Comparison of ENCODE assay signal across 35 cellular contexts in genomic region chr13:46267166-46267565, GRCh38. TPM values are rescaled to one million over a fixed set of nuclear protein-coding genes. Genes with fewer than 3 reads are reported as not detected.
"Had no signal": no experiment of that assay in that cellular context is flagged by ENCODE, and none has a peak within 500 bp of the region (broad histone marks: within the 10 kb centered on the region; RNA-seq: fewer than 3 reads in every experiment).

No MANE protein-coding gene starts in this region.

- H3K4me1 Mint-ChIP-seq: activated CD4-positive, alpha-beta T cell treated with anti-CD3 and anti-CD28 coated beads for 36 hours; activated CD4-positive, alpha-beta T cell treated with anti-CD3 and anti-CD28 coated beads, Interleukin-2, amount 10 ng/mL, durations not matched to agents 24 days and 14 days; activated CD8-positive, alpha-beta memory T cell treated with anti-CD3 and anti-CD28 coated beads, Interleukin-2, amount 10 ng/mL, durations not matched to agents 7 days and 5 days; activated naive CD4-positive, alpha-beta T cell treated with anti-CD3 and anti-CD28 coated beads, Interleukin-2, amount 50 U/mL, for 24 hours; activated naive CD8-positive, alpha-beta T cell treated with anti-CD3 and anti-CD28 coated beads for 36 hours; activated naive CD8-positive, alpha-beta T cell treated with anti-CD3 and anti-CD28 coated beads, Interleukin-2, amount 50 U/mL, for 24 hours had no signal

- H3K27me3 ChIP-seq: adrenal gland, body of pancreas, cardiac muscle cell, colonic mucosa, gastrocnemius medialis had no signal

- H3K27ac Mint-ChIP-seq: activated CD4-positive, alpha-beta memory T cell treated with anti-CD3 and anti-CD28 coated beads for 36 hours; activated CD4-positive, alpha-beta T cell treated with anti-CD3 and anti-CD28 coated beads for 36 hours; activated CD4-positive, alpha-beta T cell treated with anti-CD3 and anti-CD28 coated beads, Interleukin-2, amount 10 ng/mL, durations not matched to agents 24 days and 14 days; activated CD8-positive, alpha-beta memory T cell treated with anti-CD3 and anti-CD28 coated beads, Interleukin-2, amount 10 ng/mL, durations not matched to agents 7 days and 5 days; activated CD8-positive, alpha-beta T cell treated with anti-CD3 and anti-CD28 coated beads, Interleukin-2, amount 10 ng/mL, durations not matched to agents 7 days and 5 days; activated naive CD4-positive, alpha-beta T cell treated with anti-CD3 and anti-CD28 coated beads for 36 hours; activated naive CD4-positive, alpha-beta T cell treated with anti-CD3 and anti-CD28 coated beads, Interleukin-2, amount 50 U/mL, for 24 hours; activated naive CD8-positive, alpha-beta T cell treated with anti-CD3 and anti-CD28 coated beads for 36 hours; activated naive CD8-positive, alpha-beta T cell treated with anti-CD3 and anti-CD28 coated beads, Interleukin-2, amount 50 U/mL, for 24 hours; activated T-helper 1 cell treated with anti-CD3 and anti-CD28 coated beads, Interleukin-12 subunit alpha, Interleukin-12 subunit beta, Interleukin-2, Interleukin-4 antibody, amounts not matched to agents 30 ng/mL and 10 ng/mL and 1 ng/mL, durations not matched to agents 14 hours and 24 hours and 36 hours; activated T-helper 2 cell treated with anti-CD3 and anti-CD28 coated beads, Interferon-gamma antibody, Interleukin-2, Interleukin-4, amounts not matched to agents 10 μg/mL and 5 μg/mL and 100 μg/mL, durations not matched to agents 14 hours and 24 hours and 36 hours had no signal

- H3K4me3 ChIP-seq: adrenal gland, body of pancreas, cardiac muscle cell, colonic mucosa, esophagus muscularis mucosa, gastrocnemius medialis, heart left ventricle had no signal

- DNase-seq: activated CD4-positive, alpha-beta memory T cell treated with anti-CD3 and anti-CD28 coated beads for 36 hours; activated CD4-positive, alpha-beta T cell treated with anti-CD3 and anti-CD28 coated beads for 36 hours; activated CD4-positive, alpha-beta T cell treated with anti-CD3 and anti-CD28 coated beads, Interleukin-2, amount 10 ng/mL, durations not matched to agents 24 days and 14 days; activated CD4-positive, CD25-positive, alpha-beta regulatory T cell; activated CD4-positive, CD25-positive, alpha-beta regulatory T cell treated with anti-CD3 and anti-CD28 coated beads, Interleukin-2, amount 50 U/mL, for 72 hours; activated CD8-positive, alpha-beta memory T cell treated with anti-CD3 and anti-CD28 coated beads, Interleukin-2, amount 10 ng/mL, durations not matched to agents 7 days and 5 days; activated CD8-positive, alpha-beta memory T cell treated with anti-CD3 and anti-CD28 coated beads, Interleukin-2, amount 50 U/mL, for 4 hours; activated CD8-positive, alpha-beta T cell treated with anti-CD3 and anti-CD28 coated beads, Interleukin-2, amount 10 ng/mL, durations not matched to agents 7 days and 5 days; activated effector memory CD4-positive, alpha-beta T cell treated with anti-CD3 and anti-CD28 coated beads, Interleukin-2, amount 50 U/mL, for 16 hours; activated naive CD4-positive, alpha-beta T cell treated with anti-CD3 and anti-CD28 coated beads for 36 hours; activated naive CD8-positive, alpha-beta T cell treated with anti-CD3 and anti-CD28 coated beads for 36 hours; activated naive CD8-positive, alpha-beta T cell treated with anti-CD3 and anti-CD28 coated beads, Interleukin-2, amount 50 U/mL, for 24 hours; activated T-cell treated with anti-CD3 and anti-CD28 coated beads, Interleukin-2, amount 50 U/mL, for 1 hour; activated T-cell treated with anti-CD3 and anti-CD28 coated beads, Interleukin-2, amount 50 U/mL, for 48 hours; adrenal gland; amygdala; aorta; body of pancreas; central memory CD4-positive, alpha-beta T cell; cerebellar nuclear complex; colonic mucosa; effector CD8-positive, alpha-beta T cell; erythroblast; gastrocnemius medialis; glutamatergic neuron; heart left ventricle; T-helper 2 cell had no signal

- FAIRE-seq: endometrium, endothelial cell of umbilical vein had no signal

- ATAC-seq: activated CD4-positive, alpha-beta T cell treated with anti-CD3 and anti-CD28 coated beads for 36 hours; activated CD8-positive, alpha-beta memory T cell treated with anti-CD3 and anti-CD28 coated beads, Interleukin-2, amount 10 ng/mL, durations not matched to agents 7 days and 5 days; activated CD8-positive, alpha-beta T cell treated with anti-CD3 and anti-CD28 coated beads, Interleukin-2, amount 10 ng/mL, durations not matched to agents 7 days and 5 days; activated naive CD8-positive, alpha-beta T cell treated with anti-CD3 and anti-CD28 coated beads, Interleukin-2, amount 50 U/mL, for 24 hours; body of pancreas; foreskin keratinocyte; gastrocnemius medialis; heart left ventricle had no signal

- H3K9me3 Mint-ChIP-seq: activated CD4-positive, alpha-beta memory T cell treated with anti-CD3 and anti-CD28 coated beads for 36 hours; activated CD4-positive, alpha-beta T cell treated with anti-CD3 and anti-CD28 coated beads, Interleukin-2, amount 10 ng/mL, durations not matched to agents 24 days and 14 days; activated naive CD4-positive, alpha-beta T cell treated with anti-CD3 and anti-CD28 coated beads for 36 hours; activated naive CD4-positive, alpha-beta T cell treated with anti-CD3 and anti-CD28 coated beads, Interleukin-2, amount 50 U/mL, for 24 hours; activated naive CD8-positive, alpha-beta T cell treated with anti-CD3 and anti-CD28 coated beads for 36 hours; activated naive CD8-positive, alpha-beta T cell treated with anti-CD3 and anti-CD28 coated beads, Interleukin-2, amount 50 U/mL, for 24 hours; activated T-helper 1 cell treated with anti-CD3 and anti-CD28 coated beads, Interleukin-12 subunit alpha, Interleukin-12 subunit beta, Interleukin-2, Interleukin-4 antibody, amounts not matched to agents 30 ng/mL and 10 ng/mL and 1 ng/mL, durations not matched to agents 14 hours and 24 hours and 36 hours; activated T-helper 2 cell treated with anti-CD3 and anti-CD28 coated beads, Interferon-gamma antibody, Interleukin-2, Interleukin-4, amounts not matched to agents 10 μg/mL and 5 μg/mL and 100 μg/mL, durations not matched to agents 14 hours and 24 hours and 36 hours had no signal

- H3K36me3 Mint-ChIP-seq: activated CD4-positive, alpha-beta memory T cell treated with anti-CD3 and anti-CD28 coated beads for 36 hours; activated CD8-positive, alpha-beta memory T cell treated with anti-CD3 and anti-CD28 coated beads, Interleukin-2, amount 10 ng/mL, durations not matched to agents 7 days and 5 days; activated naive CD8-positive, alpha-beta T cell treated with anti-CD3 and anti-CD28 coated beads for 36 hours had no signal

- H3K4me3 Mint-ChIP-seq: activated CD4-positive, alpha-beta memory T cell treated with anti-CD3 and anti-CD28 coated beads for 36 hours; activated CD4-positive, alpha-beta T cell treated with anti-CD3 and anti-CD28 coated beads for 36 hours; activated CD4-positive, alpha-beta T cell treated with anti-CD3 and anti-CD28 coated beads, Interleukin-2, amount 10 ng/mL, durations not matched to agents 24 days and 14 days; activated CD8-positive, alpha-beta memory T cell treated with anti-CD3 and anti-CD28 coated beads, Interleukin-2, amount 10 ng/mL, durations not matched to agents 7 days and 5 days; activated CD8-positive, alpha-beta T cell treated with anti-CD3 and anti-CD28 coated beads, Interleukin-2, amount 10 ng/mL, durations not matched to agents 7 days and 5 days; activated naive CD4-positive, alpha-beta T cell treated with anti-CD3 and anti-CD28 coated beads for 36 hours; activated naive CD4-positive, alpha-beta T cell treated with anti-CD3 and anti-CD28 coated beads, Interleukin-2, amount 50 U/mL, for 24 hours; activated naive CD8-positive, alpha-beta T cell treated with anti-CD3 and anti-CD28 coated beads for 36 hours; activated naive CD8-positive, alpha-beta T cell treated with anti-CD3 and anti-CD28 coated beads, Interleukin-2, amount 50 U/mL, for 24 hours; activated T-helper 1 cell treated with anti-CD3 and anti-CD28 coated beads, Interleukin-12 subunit alpha, Interleukin-12 subunit beta, Interleukin-2, Interleukin-4 antibody, amounts not matched to agents 30 ng/mL and 10 ng/mL and 1 ng/mL, durations not matched to agents 14 hours and 24 hours and 36 hours had no signal

- H3K4me1 ChIP-seq: adrenal gland, body of pancreas, colonic mucosa, esophagus muscularis mucosa, foreskin keratinocyte, gastrocnemius medialis, heart left ventricle had no signal

- H3K36me3 ChIP-seq: adrenal gland, cardiac muscle cell, colonic mucosa, esophagus muscularis mucosa, gastrocnemius medialis, heart left ventricle had no signal

- H3K9me3 ChIP-seq: adrenal gland, body of pancreas, colonic mucosa, esophagus muscularis mucosa, gastrocnemius medialis, heart left ventricle had no signal

- H3K27me3 Mint-ChIP-seq: activated CD4-positive, alpha-beta memory T cell treated with anti-CD3 and anti-CD28 coated beads for 36 hours; activated naive CD4-positive, alpha-beta T cell treated with anti-CD3 and anti-CD28 coated beads, Interleukin-2, amount 50 U/mL, for 24 hours had no signal

- H3K27ac ChIP-seq: adrenal gland, body of pancreas, cardiac muscle cell, colonic mucosa, esophagus muscularis mucosa, foreskin keratinocyte, gastrocnemius medialis, heart left ventricle had no signal

RNA-seq across cellular contexts. Expression of gene LRRC63, which starts 55.4 kb away (rescaled TPM):
- total RNA-seq: body of pancreas, colonic mucosa, endothelial cell of umbilical vein, foreskin keratinocyte, gastrocnemius medialis had no signal
- polyA plus RNA-seq: heart left ventricle had no signal
